ENCODE assay signal across 14 cellular contexts in the genomic region with DNA sequence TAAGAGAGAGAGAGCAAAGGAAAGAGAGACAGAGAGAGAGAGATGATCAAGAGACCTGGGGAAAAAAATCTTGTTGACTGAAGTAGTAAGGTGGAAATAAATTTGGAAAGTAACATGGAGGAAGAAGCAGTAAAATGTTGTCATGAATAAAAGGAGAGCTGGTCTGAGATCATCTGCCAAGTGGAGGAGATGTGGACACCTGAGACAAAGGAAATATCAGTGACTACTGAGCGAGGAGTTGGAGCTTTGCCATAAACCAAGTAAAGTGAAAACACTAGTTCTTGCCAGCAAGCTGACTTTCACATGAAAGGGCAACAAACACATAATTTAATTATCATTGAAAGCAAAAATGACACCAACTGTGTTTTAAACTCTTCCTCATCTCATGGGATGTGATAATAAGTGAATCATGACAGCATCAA. TPM values are rescaled to one million over a fixed set of nuclear protein-coding genes. Genes with fewer than 3 reads are reported as not detected.
DNase-seq lines count a peak whose midpoint lies in the region; ATAC-seq and TF ChIP-seq lines count a peak whose summit lies in the region.
"Had no signal": no experiment of that assay in that cellular context is flagged by ENCODE, and none has a peak within 500 bp of the region (broad histone marks: within the 10 kb centered on the region; RNA-seq: fewer than 3 reads in every experiment).

No MANE protein-coding gene starts in this region.

- DNase-seq in NCI-H2081 (lab: John Stamatoyannopoulos, UW) = peak; percentile 4 to 58
- no peak for DNase-seq in NCI-H2081 treated with DMSO at 0.1 percent for 48 hours (lab: John Stamatoyannopoulos, UW)
- DNase-seq in LoVo (ENCODE audit: low spot score) = peak; percentile 51
- DNase-seq in prostate gland (ENCODE audit: low spot score) = peak; percentile 38
- no peak for DNase-seq in GM19238 (ENCODE audit: insufficient read length, low spot score)
- no peak for DNase-seq in effector memory CD4-positive, alpha-beta T cell
- DNase-seq: effector CD8-positive, alpha-beta T cell; H7; naive thymus-derived CD8-positive, alpha-beta T cell had no signal

- H3K9me3 ChIP-seq in endocrine pancreas (ENCODE audit: control insufficient read depth, low read length) = no peaks in the 10 kb centered on the region
- no peaks in the 10 kb centered on the region for H3K9me3 ChIP-seq in prostate gland
- no peaks in the 10 kb centered on the region for H3K9me3 ChIP-seq in effector memory CD4-positive, alpha-beta T cell (ENCODE audit: control insufficient read depth, low read length)

- no peak for TF ChIP-seq CTCF in prostate gland (IDR thresholded peaks at IDR 0.05)

- no peaks in the 10 kb centered on the region for H3K36me3 ChIP-seq in endocrine pancreas (ENCODE audit: control insufficient read depth, insufficient read depth, low read length)
- H3K36me3 ChIP-seq in prostate gland = no peaks in the 10 kb centered on the region
- no peaks in the 10 kb centered on the region for H3K36me3 ChIP-seq in effector memory CD4-positive, alpha-beta T cell (ENCODE audit: control insufficient read depth, insufficient read depth, low read length)

- H3K4me1 ChIP-seq in endocrine pancreas (ENCODE audit: control insufficient read depth, insufficient read depth, low read length) (peaks cover 3% of the 10 kb centered on the region), prostate gland (replicated peaks) (no peaks in the 10 kb centered on the region)
- no peaks in the 10 kb centered on the region for H3K4me1 ChIP-seq in effector memory CD4-positive, alpha-beta T cell (ENCODE audit: control insufficient read depth, insufficient read depth, low read length, poor library complexity, severe bottlenecking)

- H3K4me3 ChIP-seq in endocrine pancreas (ENCODE audit: control insufficient read depth, insufficient read depth, low read length) (peak overlapping the region; percentile 43), prostate gland (no peak overlapping the region)
- no peak overlapping the region for H3K4me3 ChIP-seq in effector memory CD4-positive, alpha-beta T cell (ENCODE audit: insufficient read depth, low read depth, low read length, poor library complexity, severe bottlenecking)
- H3K4me3 ChIP-seq: PC-9 had no signal

- H3K27me3 ChIP-seq in endocrine pancreas (ENCODE audit: control insufficient read depth, insufficient read depth, low read length) = no peaks in the 10 kb centered on the region
- no peaks in the 10 kb centered on the region for H3K27me3 ChIP-seq in prostate gland (replicated peaks; ENCODE audit: insufficient read depth)
- H3K27me3 ChIP-seq in effector memory CD4-positive, alpha-beta T cell (replicated peaks; ENCODE audit: control insufficient read depth, insufficient read depth, low read length, poor library complexity, severe bottlenecking) = no peaks in the 10 kb centered on the region

- intact Hi-C loops in prostate gland (cut with DNase I) = no loop called here

- WGBS in prostate gland = 4% methylated on average over 1 of the region's 1 CpG

- ATAC-seq in GM18858 (IDR thresholded peaks at IDR 0.05; ENCODE audit: unreplicated experiment) = no peak
- ATAC-seq: naive thymus-derived CD8-positive, alpha-beta T cell had no signal

- TF ChIP-seq POLR2A in prostate gland (IDR thresholded peaks at IDR 0.05) = no peak

- H3K27ac ChIP-seq in prostate gland = no peak overlapping the region
- H3K27ac ChIP-seq in effector memory CD4-positive, alpha-beta T cell (ENCODE audit: insufficient read depth, low read length, poor library complexity, severe bottlenecking) = no peak overlapping the region
- H3K27ac ChIP-seq: 22Rv1, PC-9 had no signal

- H3K9ac ChIP-seq in endocrine pancreas (ENCODE audit: control insufficient read depth, insufficient read depth, low read length) = no peak overlapping the region

RNA-seq across cellular contexts. Expression of a gene that starts 49.0 kb away (rescaled TPM):
- 1 to 10 TPM in 1 of 2 donors, under 1 TPM in 1; 0.32 to 5.5 TPM for total RNA-seq in prostate gland
- total RNA-seq: activated CD8-positive, alpha-beta memory T cell treated with anti-CD3 and anti-CD28 coated beads for 36 hours; naive thymus-derived CD8-positive, alpha-beta T cell; PC-9 had no signal

Comparison
In these comparisons a context has a peak if more than half of its experiments do, and no peak if none do; other contexts are left out.
1. DNase-seq: peak in NCI-H2081 (2 of 2), LoVo (single experiment) and prostate gland (single experiment); none in NCI-H2081 treated with DMSO at 0.1 percent for 48 hours (single experiment), GM19238 (single experiment) and effector memory CD4-positive, alpha-beta T cell (0 of 3).